ENCODE assay signal across 16 cellular contexts in genomic region chr6:138293428-138293827, GRCh38.
DNase-seq lines count a peak whose midpoint lies in the region; ATAC-seq, FAIRE-seq and TF ChIP-seq lines count a peak whose summit lies in the region.
"Had no signal": no experiment of that assay in that cellular context is flagged by ENCODE, and none has a peak within 500 bp of the region (broad histone marks: within the 10 kb centered on the region; RNA-seq: fewer than 3 reads in every experiment).

No MANE protein-coding gene starts in this region.

- H3K36me3 ChIP-seq in small intestine (ENCODE audit: control insufficient read depth in 2 of 2, insufficient read depth in 2 of 2, low read length in 2 of 2): no peaks in the 10 kb centered on the region
- H3K36me3 ChIP-seq: BLaER1 treated with 17β-estradiol and CSF1 and Interleukin-3, amounts not matched to agents 10 nM and 100 nM had no signal

- no peak for FAIRE-seq in small intestine (lab: Jason Lieb, UNC)
- FAIRE-seq: D721Med, K562 had no signal

- no peak for TF ChIP-seq CTCF in fibroblast of the aortic adventitia (IDR thresholded peaks at IDR 0.05; ENCODE audit: insufficient read depth, low read length)

- no peaks in the 10 kb centered on the region for H3K27me3 ChIP-seq in small intestine (ENCODE audit: control insufficient read depth in 2 of 2, insufficient read depth in 2 of 2, low read length in 2 of 2)
- H3K27me3 ChIP-seq: BLaER1 treated with 17β-estradiol and CSF1 and Interleukin-3, amounts not matched to agents 10 nM and 100 nM had no signal

- WGBS in small intestine, 3 donors: 90 to 92% (median 91%) methylated on average over 3 of the region's 3 CpGs

- no peaks in the 10 kb centered on the region for H3K9me3 ChIP-seq in small intestine (ENCODE audit: control insufficient read depth, low read depth)
- H3K9me3 ChIP-seq: BLaER1 treated with 17β-estradiol and CSF1 and Interleukin-3, amounts not matched to agents 10 nM and 100 nM; SK-N-SH had no signal

- ATAC-seq in HG02588 (IDR thresholded peaks at IDR 0.05; ENCODE audit: unreplicated experiment) (no peak), GM19023 (IDR thresholded peaks at IDR 0.05; ENCODE audit: unreplicated experiment) (no peak)
- ATAC-seq: CD8-positive, alpha-beta T cell; K562 had no signal

- no peak overlapping the region for H3K27ac ChIP-seq in small intestine (ENCODE audit: low read depth in 1 of 2, low read length in 1 of 2)
- H3K27ac ChIP-seq: BLaER1 treated with 17β-estradiol and CSF1 and Interleukin-3, amounts not matched to agents 10 nM and 100 nM had no signal

- H3K4me3 ChIP-seq in fibroblast of the aortic adventitia (ENCODE audit: low read depth, low read length) (no peak overlapping the region), small intestine (ENCODE audit: low read depth in 1 of 2, low read length in 2 of 2) (no peak overlapping the region)
- H3K4me3 ChIP-seq: BLaER1 treated with 17β-estradiol and CSF1 and Interleukin-3, amounts not matched to agents 10 nM and 100 nM; K562 had no signal

- peak; percentile 77 for DNase-seq in EH (ENCODE audit: low read depth)
- DNase-seq in NCI-H69 (lab: John Stamatoyannopoulos, UW): peak; percentile 46
- peak; percentile 28 for DNase-seq in fibroblast of the aortic adventitia (ENCODE audit: low read depth)
- DNase-seq in NAMALWA (ENCODE audit: low spot score): no peak
- no peak for DNase-seq in small intestine
- DNase-seq: CD8-positive, alpha-beta T cell; DMS79; NCI-H1694 treated with DMSO at 0.1 percent for 48 hours; NCI-H510A treated with DMSO at 0.1 percent for 48 hours; SHP77; SK-N-SH had no signal

- no peaks in the 10 kb centered on the region for H3K4me1 ChIP-seq in small intestine (ENCODE audit: control insufficient read depth in 2 of 2, insufficient read depth in 1 of 2, low read depth in 1 of 2, low read length in 1 of 2)
- H3K4me1 ChIP-seq: BLaER1 treated with 17β-estradiol and CSF1 and Interleukin-3, amounts not matched to agents 10 nM and 100 nM had no signal

Comparison
In these comparisons a context has a peak if more than half of its experiments do, and no peak if none do; other contexts are left out.
1. DNase-seq: peak in EH (single experiment), NCI-H69 (single experiment) and fibroblast of the aortic adventitia (single experiment); none in NAMALWA (single experiment) and small intestine (single experiment).